ENCODE assay signal across 24 cellular contexts in genomic region chr15:50192926-50193595, GRCh38. TPM values are rescaled to one million over a fixed set of nuclear protein-coding genes. Genes with fewer than 3 reads are reported as not detected.
"Had no signal": no experiment of that assay in that cellular context is flagged by ENCODE, and none has a peak within 500 bp of the region (broad histone marks: within the 10 kb centered on the region; RNA-seq: fewer than 3 reads in every experiment).

No MANE protein-coding gene starts in this region.

- DNase-seq: activated CD4-positive, alpha-beta memory T cell treated with anti-CD3 and anti-CD28 coated beads, Interleukin-2, amount 10 ng/mL, durations not matched to agents 7 days and 5 days; activated CD4-positive, alpha-beta T cell treated with anti-CD3 and anti-CD28 coated beads for 36 hours; activated CD8-positive, alpha-beta memory T cell treated with anti-CD3 and anti-CD28 coated beads, Interleukin-2, amount 10 ng/mL, durations not matched to agents 7 days and 5 days; activated naive CD4-positive, alpha-beta T cell treated with Interleukin-2 at 50 U/mL for 16 hours; activated naive CD8-positive, alpha-beta T cell treated with anti-CD3 and anti-CD28 coated beads, Interleukin-2, amount 50 U/mL, for 24 hours; activated T-cell treated with anti-CD3 and anti-CD28 coated beads, Interleukin-2, amount 50 U/mL, for 1 hour; aorta; cerebellar nuclear complex; effector CD4-positive, alpha-beta T cell; esophagus squamous epithelium; left lung; nephron progenitor cell; nucleus accumbens; posterior cingulate gyrus; spleen; stimulated activated CD4-positive, alpha-beta T cell treated with anti-CD3 and anti-CD28 coated beads, Interleukin-4, amount 100 ng/mL, for 4 hours; upper lobe of left lung had no signal

- H3K4me3 ChIP-seq: esophagus squamous epithelium, hepatocyte, left lung, spleen, thoracic aorta, upper lobe of left lung had no signal

- H3K36me3 Mint-ChIP-seq: stimulated activated memory B cell treated with anti-CD40 and anti-IgM and Interleukin-4, amounts not matched to agents 10 μg/mL and 1 μg/mL and 100 μg/mL, for 72 hours; WTC11 had no signal

- H3K4me3 Mint-ChIP-seq: activated CD4-positive, alpha-beta memory T cell treated with anti-CD3 and anti-CD28 coated beads, Interleukin-2, amount 10 ng/mL, durations not matched to agents 7 days and 5 days; activated CD4-positive, alpha-beta T cell treated with anti-CD3 and anti-CD28 coated beads for 36 hours; activated CD8-positive, alpha-beta memory T cell treated with anti-CD3 and anti-CD28 coated beads, Interleukin-2, amount 10 ng/mL, durations not matched to agents 7 days and 5 days; activated naive CD8-positive, alpha-beta T cell treated with anti-CD3 and anti-CD28 coated beads, Interleukin-2, amount 50 U/mL, for 24 hours; activated T-helper 17 cell treated with anti-CD3 and anti-CD28 coated beads, Interleukin-2, amount 50 U/mL, for 72 hours; nephron progenitor cell; stimulated activated memory B cell treated with anti-CD40 and anti-IgM and Interleukin-4, amounts not matched to agents 10 μg/mL and 1 μg/mL and 100 μg/mL, for 72 hours; T-helper 2 cell treated with Interferon-gamma antibody and Interleukin-4, amounts not matched to agents 5 μg/mL and 100 μg/mL, for 36 hours; WTC11 had no signal

- H3K27ac Mint-ChIP-seq: activated CD4-positive, alpha-beta memory T cell treated with anti-CD3 and anti-CD28 coated beads, Interleukin-2, amount 10 ng/mL, durations not matched to agents 7 days and 5 days; activated CD4-positive, alpha-beta T cell treated with anti-CD3 and anti-CD28 coated beads for 36 hours; activated CD8-positive, alpha-beta memory T cell treated with anti-CD3 and anti-CD28 coated beads, Interleukin-2, amount 10 ng/mL, durations not matched to agents 7 days and 5 days; activated naive CD8-positive, alpha-beta T cell treated with anti-CD3 and anti-CD28 coated beads, Interleukin-2, amount 50 U/mL, for 24 hours; activated T-helper 17 cell treated with anti-CD3 and anti-CD28 coated beads, Interleukin-2, amount 50 U/mL, for 72 hours; nephron progenitor cell; stimulated activated memory B cell treated with anti-CD40 and anti-IgM and Interleukin-4, amounts not matched to agents 10 μg/mL and 1 μg/mL and 100 μg/mL, for 72 hours; T-helper 2 cell treated with Interferon-gamma antibody and Interleukin-4, amounts not matched to agents 5 μg/mL and 100 μg/mL, for 36 hours; WTC11 had no signal

- H3K27me3 Mint-ChIP-seq: activated CD4-positive, alpha-beta memory T cell treated with anti-CD3 and anti-CD28 coated beads, Interleukin-2, amount 10 ng/mL, durations not matched to agents 7 days and 5 days; activated CD4-positive, alpha-beta T cell treated with anti-CD3 and anti-CD28 coated beads for 36 hours; activated CD8-positive, alpha-beta memory T cell treated with anti-CD3 and anti-CD28 coated beads, Interleukin-2, amount 10 ng/mL, durations not matched to agents 7 days and 5 days; activated T-helper 17 cell treated with anti-CD3 and anti-CD28 coated beads, Interleukin-2, amount 50 U/mL, for 72 hours had no signal

- H3K9me3 Mint-ChIP-seq: activated CD4-positive, alpha-beta memory T cell treated with anti-CD3 and anti-CD28 coated beads, Interleukin-2, amount 10 ng/mL, durations not matched to agents 7 days and 5 days; activated naive CD8-positive, alpha-beta T cell treated with anti-CD3 and anti-CD28 coated beads, Interleukin-2, amount 50 U/mL, for 24 hours; activated T-helper 17 cell treated with anti-CD3 and anti-CD28 coated beads, Interleukin-2, amount 50 U/mL, for 72 hours; nephron progenitor cell; stimulated activated memory B cell treated with anti-CD40 and anti-IgM and Interleukin-4, amounts not matched to agents 10 μg/mL and 1 μg/mL and 100 μg/mL, for 72 hours; T-helper 2 cell treated with Interferon-gamma antibody and Interleukin-4, amounts not matched to agents 5 μg/mL and 100 μg/mL, for 36 hours; WTC11 had no signal

- H3K4me1 Mint-ChIP-seq: activated T-helper 17 cell treated with anti-CD3 and anti-CD28 coated beads, Interleukin-2, amount 50 U/mL, for 72 hours; nephron progenitor cell had no signal

- ATAC-seq: activated CD4-positive, alpha-beta T cell treated with anti-CD3 and anti-CD28 coated beads for 36 hours; activated CD8-positive, alpha-beta memory T cell treated with anti-CD3 and anti-CD28 coated beads, Interleukin-2, amount 10 ng/mL, durations not matched to agents 7 days and 5 days; activated naive CD8-positive, alpha-beta T cell treated with anti-CD3 and anti-CD28 coated beads, Interleukin-2, amount 50 U/mL, for 24 hours; activated T-helper 17 cell treated with anti-CD3 and anti-CD28 coated beads, Interleukin-2, amount 50 U/mL, for 72 hours; left lung; stimulated activated memory B cell treated with anti-CD40 and anti-IgM and Interleukin-4, amounts not matched to agents 10 μg/mL and 1 μg/mL and 100 μg/mL, for 72 hours; WTC11 had no signal

RNA-seq across cellular contexts. Expression of gene SLC27A2, which starts 11.1 kb away (rescaled TPM):
- total RNA-seq: myocyte had no signal
